In genomic region chr7:3912291-3912690, GRCh38 we compare ENCODE assay signal across 17 cellular contexts.
DNase-seq lines count a peak whose midpoint lies in the region; ATAC-seq and TF ChIP-seq lines count a peak whose summit lies in the region.
"Had no signal": no experiment of that assay in that cellular context is flagged by ENCODE, and none has a peak within 500 bp of the region (broad histone marks: within the 10 kb centered on the region; RNA-seq: fewer than 3 reads in every experiment).

No MANE protein-coding gene starts in this region.

- DNase-seq in Calu3 (no peak), RWPE2 (ENCODE audit: low spot score) (no peak), glomerular visceral epithelial cell (ENCODE audit: extremely low spot score) (peak; percentile 22), renal cortical epithelial cell (ENCODE audit: low read depth) (peak; percentile 78), NCI-H1436 (lab: John Stamatoyannopoulos, UW) (no peak), esophagus squamous epithelium (lab: John Stamatoyannopoulos, UW) (no peak)
- no peak for DNase-seq in activated CD4-positive, CD25-positive, alpha-beta regulatory T cell (lab: John Stamatoyannopoulos, UW)
- DNase-seq: AML-193; CD4-positive, alpha-beta memory T cell; EL; Karpas-422; NCI-H1417 treated with DMSO at 0.1 percent for 48 hours; NCI-H2029 treated with DMSO at 0.1 percent for 48 hours; NCI-H524; OCI-M1; SK-N-SH had no signal

- H3K36me3 Mint-ChIP-seq in Calu3 (ENCODE audit: insufficient read depth, unreplicated experiment): no peaks in the 10 kb centered on the region
- H3K36me3 Mint-ChIP-seq: CD4-positive, alpha-beta memory T cell had no signal

- no peak overlapping the region for H3K4me3 Mint-ChIP-seq in Calu3 (ENCODE audit: low read depth, unreplicated experiment)
- H3K4me3 Mint-ChIP-seq: CD4-positive, alpha-beta memory T cell had no signal

- H3K36me3 ChIP-seq in RWPE2 (ENCODE audit: low read depth): no peaks in the 10 kb centered on the region
- H3K36me3 ChIP-seq in esophagus squamous epithelium: no peaks in the 10 kb centered on the region

- TF ChIP-seq CTCF in Calu3 (IDR thresholded peaks at IDR 0.05; ENCODE audit: unreplicated experiment) (no peak), RWPE2 (IDR thresholded peaks at IDR 0.05; ENCODE audit: poor library complexity, severe bottlenecking) (no peak), esophagus squamous epithelium (IDR thresholded peaks at IDR 0.05) (no peak)

- H3K9me3 ChIP-seq in RWPE2 (ENCODE audit: severe bottlenecking) (no peaks in the 10 kb centered on the region), esophagus squamous epithelium (no peaks in the 10 kb centered on the region)
- H3K9me3 ChIP-seq: SK-N-SH had no signal

- H3K4me1 ChIP-seq in RWPE2 (ENCODE audit: insufficient read depth, poor library complexity, severe bottlenecking) (peaks cover 14% of the 10 kb centered on the region), esophagus squamous epithelium (peaks cover 0 to 12% (median 11%) of the 10 kb centered on the region in 3 donors)

- 33 to 60% methylated on average over 3 to 7 of the region's 7 CpGs for WGBS in esophagus squamous epithelium, 2 donors

- H3K27me3 ChIP-seq in RWPE2 (ENCODE audit: insufficient read depth, poor library complexity, severe bottlenecking) (no peaks in the 10 kb centered on the region), esophagus squamous epithelium (peaks cover 0 to 80% (median 0%) of the 10 kb centered on the region in 4 donors)

- CTCF ChIA-PET in Calu3 (lab: Charles Lee): interaction anchor here (0.7 kb wide), 1 partner anchor 12 kb away, joined by 3 read pairs; no protein-coding TSS in a partner anchor

- no TSS peak for BruUV-seq in Calu3 (replicated peaks; lab: Mats Ljungman, UMichigan)

- H3K4me3 ChIP-seq in RWPE2 (ENCODE audit: severe bottlenecking) (no peak overlapping the region), esophagus squamous epithelium (no peak overlapping the region)

- H3K27ac ChIP-seq in RWPE2 (ENCODE audit: poor library complexity, severe bottlenecking) (peak overlapping the region; percentile 38), esophagus squamous epithelium (no peak overlapping the region)

- no peaks in the 10 kb centered on the region for H3K27me3 Mint-ChIP-seq in Calu3 (ENCODE audit: unreplicated experiment)

- H3K4me1 Mint-ChIP-seq in Calu3 (ENCODE audit: low read depth, unreplicated experiment): peaks cover 52% of the 10 kb centered on the region
- H3K4me1 Mint-ChIP-seq: CD4-positive, alpha-beta memory T cell had no signal

- H3K27ac Mint-ChIP-seq in Calu3 (ENCODE audit: unreplicated experiment): peak overlapping the region; percentile 7
- H3K27ac Mint-ChIP-seq: CD4-positive, alpha-beta memory T cell had no signal

- peaks cover 5% of the 10 kb centered on the region for H3K9me3 Mint-ChIP-seq in Calu3 (ENCODE audit: low read depth, unreplicated experiment)
- H3K9me3 Mint-ChIP-seq: CD4-positive, alpha-beta memory T cell had no signal

- intact Hi-C loops in Calu3 (cut with micrococcal nuclease; ENCODE audit: unreplicated experiment): no loop called here
- intact Hi-C loops in esophagus squamous epithelium (cut with DNase I): no loop called here

- ATAC-seq in RWPE2 (ENCODE audit: low read depth) (no peak), esophagus mucosa (no peak)

- TF ChIP-seq POLR2A in esophagus squamous epithelium (IDR thresholded peaks at IDR 0.05): no peak

Comparison
In these comparisons a context has a peak if more than half of its experiments do, and no peak if none do; other contexts are left out.
1. DNase-seq: peak in glomerular visceral epithelial cell (single experiment) and renal cortical epithelial cell (single experiment); none in Calu3 (single experiment), RWPE2 (single experiment), activated CD4-positive, CD25-positive, alpha-beta regulatory T cell (0 of 4), NCI-H1436 (single experiment) and esophagus squamous epithelium (single experiment).